In genomic region chrX:10429908-10430307, GRCh38 we compare ENCODE assay signal across 23 cellular contexts.
DNase-seq lines count a peak whose midpoint lies in the region; TF ChIP-seq lines count a peak whose summit lies in the region.
"Had no signal": no experiment of that assay in that cellular context is flagged by ENCODE, and none has a peak within 500 bp of the region (broad histone marks: within the 10 kb centered on the region; RNA-seq: fewer than 3 reads in every experiment).

No MANE protein-coding gene starts in this region.

- no peaks in the 10 kb centered on the region for H3K27me3 Mint-ChIP-seq in chondrocyte (ENCODE audit: low read depth)
- H3K27me3 Mint-ChIP-seq: B cell; CD4-positive, alpha-beta memory T cell; CD4-positive, alpha-beta T cell; CD4-positive, CD25-positive, alpha-beta regulatory T cell had no signal

- H3K4me3 Mint-ChIP-seq in chondrocyte (ENCODE audit: unreplicated experiment), result no peak overlapping the region
- H3K4me3 Mint-ChIP-seq: B cell; CD14-positive monocyte; CD4-positive, alpha-beta memory T cell; CD4-positive, alpha-beta T cell; CD4-positive, CD25-positive, alpha-beta regulatory T cell; CD8-positive, alpha-beta memory T cell; CD8-positive, alpha-beta T cell had no signal

- H3K27ac Mint-ChIP-seq in chondrocyte (ENCODE audit: unreplicated experiment), result peak overlapping the region; percentile 43
- H3K27ac Mint-ChIP-seq: B cell; CD14-positive monocyte; CD4-positive, alpha-beta memory T cell; CD4-positive, alpha-beta T cell; CD4-positive, CD25-positive, alpha-beta regulatory T cell; CD8-positive, alpha-beta memory T cell; CD8-positive, alpha-beta T cell had no signal

- H3K36me3 Mint-ChIP-seq in chondrocyte (ENCODE audit: low read depth), result no peaks in the 10 kb centered on the region
- H3K36me3 Mint-ChIP-seq: CD14-positive monocyte; CD4-positive, alpha-beta memory T cell; CD4-positive, CD25-positive, alpha-beta regulatory T cell; CD8-positive, alpha-beta memory T cell; CD8-positive, alpha-beta T cell had no signal

- peaks cover 30% of the 10 kb centered on the region for H3K9me3 Mint-ChIP-seq in chondrocyte (ENCODE audit: low read depth)
- H3K9me3 Mint-ChIP-seq: CD4-positive, alpha-beta T cell; CD8-positive, alpha-beta T cell had no signal

- H3K4me1 Mint-ChIP-seq in chondrocyte (ENCODE audit: low read depth), result peaks cover 5% of the 10 kb centered on the region
- H3K4me1 Mint-ChIP-seq: B cell; CD14-positive monocyte; CD4-positive, alpha-beta memory T cell; CD4-positive, CD25-positive, alpha-beta regulatory T cell; CD8-positive, alpha-beta memory T cell had no signal

- no peak for TF ChIP-seq CTCF in chondrocyte (IDR thresholded peaks at IDR 0.05)

- no peak for DNase-seq in chondrocyte (ENCODE audit: low spot score)
- DNase-seq in HuH-7.5 (ENCODE audit: low spot score), result no peak
- DNase-seq: 8988T; ACHN; AML-193; BE2C; Caco-2; Calu3; CD4-positive, alpha-beta memory T cell; CD4-positive, alpha-beta T cell; CD4-positive, CD25-positive, alpha-beta regulatory T cell; CD8-positive, alpha-beta memory T cell; CD8-positive, alpha-beta T cell; COR-L47; DMS 273 treated with DMSO at 0.1 percent for 48 hours; DMS153; DMS53; DMS79; DMS79 treated with DMSO at 0.1 percent for 48 hours; DND-41; EL had no signal
